Comparison of ENCODE assay signal across 22 cellular contexts in genomic region chr4:141376769-141377168, GRCh38.
DNase-seq lines count a peak whose midpoint lies in the region; ATAC-seq and TF ChIP-seq lines count a peak whose summit lies in the region.
"Had no signal": no experiment of that assay in that cellular context is flagged by ENCODE, and none has a peak within 500 bp of the region (broad histone marks: within the 10 kb centered on the region; RNA-seq: fewer than 3 reads in every experiment).

No MANE protein-coding gene starts in this region.

- no peak overlapping the region for H3K27ac ChIP-seq in mesendoderm (ENCODE audit: low read depth, low read length)
- H3K27ac ChIP-seq: BLaER1, cardiac muscle cell had no signal

- H2BK5ac ChIP-seq in mesendoderm (ENCODE audit: low read length) = no peak overlapping the region

- no peak overlapping the region for H3K9ac ChIP-seq in mesendoderm (ENCODE audit: low read length)
- H3K9ac ChIP-seq: BLaER1 had no signal

- H3K4me3 ChIP-seq in mesendoderm (ENCODE audit: low read length) = no peak overlapping the region
- H3K4me3 ChIP-seq: BLaER1, cardiac muscle cell, MG63, smooth muscle cell had no signal

- no CpG with 5 or more reads among the region's 2 CpGs for whole genome bisulfite sequencing in mesendoderm (ENCODE audit: extremely low coverage, insufficient coverage, low lambda C conversion rate)

- DNase-seq in GM10248 (ENCODE audit: extremely low spot score) (peak; percentile 17), mesendoderm (no peak), NOMO-1 treated with DMSO at 0.1 percent for 48 hours (lab: John Stamatoyannopoulos, UW; ENCODE audit: unreplicated experiment) (no peak), islet precursor cell (no peak)
- no peak for DNase-seq in activated naive CD4-positive, alpha-beta T cell treated with anti-CD3 and anti-CD28 coated beads, Interleukin-2, amount 10 ng/mL, durations not matched to agents 7 days and 5 days
- DNase-seq: 8988T; activated CD4-positive, alpha-beta T cell treated with anti-CD3 and anti-CD28 coated beads, Interleukin-2, amount 10 ng/mL, durations not matched to agents 7 days and 5 days; activated gamma-delta T cell treated with Interleukin-2 at 50 U/mL for 16 hours; amniotic stem cell; GOT3; left colon; MG63; midbrain; NCI-H226 had no signal

- no peak overlapping the region for H3K56ac ChIP-seq in mesendoderm (ENCODE audit: low read length)

- H2BK15ac ChIP-seq in mesendoderm (replicated peaks; ENCODE audit: low read depth) = no peak overlapping the region

- CTCF ChIA-PET in GM10248 (lab: Yijun Ruan, JAX) = interaction anchor here (1.0 to 1.8 kb wide), 4 partner anchors 17 to 194 kb away, joined by 3 to 8 read pairs (median 4); no protein-coding TSS in a partner anchor
- CTCF ChIA-PET in activated naive CD4-positive, alpha-beta T cell treated with anti-CD3 and anti-CD28 coated beads, Interleukin-2, amount 10 ng/mL, durations not matched to agents 7 days and 5 days (lab: Charles Lee) = no interaction called here

- H2AK5ac ChIP-seq in mesendoderm (ENCODE audit: low read length) = no peak overlapping the region

- peaks cover 3% of the 10 kb centered on the region for H3K9me3 Mint-ChIP-seq in activated naive CD4-positive, alpha-beta T cell treated with anti-CD3 and anti-CD28 coated beads, Interleukin-2, amount 10 ng/mL, durations not matched to agents 7 days and 5 days
- H3K9me3 Mint-ChIP-seq: activated CD4-positive, alpha-beta T cell treated with anti-CD3 and anti-CD28 coated beads, Interleukin-2, amount 10 ng/mL, durations not matched to agents 7 days and 5 days had no signal

- no peaks in the 10 kb centered on the region for H3K4me1 ChIP-seq in mesendoderm (ENCODE audit: control insufficient read depth, low read depth, low read length)
- H3K4me1 ChIP-seq: BLaER1 had no signal

- H3K27me3 ChIP-seq in mesendoderm (ENCODE audit: insufficient read depth, low read length, poor library complexity) = no peaks in the 10 kb centered on the region
- H3K27me3 ChIP-seq: BLaER1, cardiac muscle cell, MG63 had no signal

- H3K4me2 ChIP-seq in mesendoderm (ENCODE audit: low read length) = no peak overlapping the region
- H3K4me2 ChIP-seq: BLaER1, smooth muscle cell had no signal

- H3K23ac ChIP-seq in mesendoderm (ENCODE audit: low read length) = no peak overlapping the region

- H3K18ac ChIP-seq in mesendoderm (ENCODE audit: low read length) = no peak overlapping the region

- H3K4ac ChIP-seq in mesendoderm (ENCODE audit: low read depth, low read length) = no peak overlapping the region

- H3K36me3 Mint-ChIP-seq in activated naive CD4-positive, alpha-beta T cell treated with anti-CD3 and anti-CD28 coated beads, Interleukin-2, amount 10 ng/mL, durations not matched to agents 7 days and 5 days = no peaks in the 10 kb centered on the region

- no peak overlapping the region for H3K4me3 Mint-ChIP-seq in activated naive CD4-positive, alpha-beta T cell treated with anti-CD3 and anti-CD28 coated beads, Interleukin-2, amount 10 ng/mL, durations not matched to agents 7 days and 5 days
- H3K4me3 Mint-ChIP-seq: activated CD4-positive, alpha-beta T cell treated with anti-CD3 and anti-CD28 coated beads, Interleukin-2, amount 10 ng/mL, durations not matched to agents 7 days and 5 days; IgD-negative memory B cell; neural crest cell had no signal

- no peak for TF ChIP-seq CTCF in GM10248 (IDR thresholded peaks at IDR 0.05; ENCODE audit: control extremely low read depth, extremely low read depth, low read depth, missing control alignments)

- no peaks in the 10 kb centered on the region for H3K36me3 ChIP-seq in mesendoderm (ENCODE audit: control insufficient read depth, insufficient read depth, low read length)
- H3K36me3 ChIP-seq: BLaER1, cardiac muscle cell had no signal

- H4K5ac ChIP-seq in mesendoderm (ENCODE audit: low read length) = no peak overlapping the region

- no peak overlapping the region for H2BK120ac ChIP-seq in mesendoderm (ENCODE audit: low read depth, low read length)

- no peaks in the 10 kb centered on the region for H3K79me1 ChIP-seq in mesendoderm (ENCODE audit: low read length)

- POLR2A ChIA-PET in GM10248 (lab: Yijun Ruan, JAX) = no interaction called here

- no peaks in the 10 kb centered on the region for H3K27me3 Mint-ChIP-seq in activated naive CD4-positive, alpha-beta T cell treated with anti-CD3 and anti-CD28 coated beads, Interleukin-2, amount 10 ng/mL, durations not matched to agents 7 days and 5 days

- no peaks in the 10 kb centered on the region for H3K4me1 Mint-ChIP-seq in activated naive CD4-positive, alpha-beta T cell treated with anti-CD3 and anti-CD28 coated beads, Interleukin-2, amount 10 ng/mL, durations not matched to agents 7 days and 5 days
- H3K4me1 Mint-ChIP-seq: activated CD4-positive, alpha-beta T cell treated with anti-CD3 and anti-CD28 coated beads, Interleukin-2, amount 10 ng/mL, durations not matched to agents 7 days and 5 days; IgD-negative memory B cell had no signal

- no peak overlapping the region for H3K27ac Mint-ChIP-seq in activated naive CD4-positive, alpha-beta T cell treated with anti-CD3 and anti-CD28 coated beads, Interleukin-2, amount 10 ng/mL, durations not matched to agents 7 days and 5 days
- H3K27ac Mint-ChIP-seq: activated CD4-positive, alpha-beta T cell treated with anti-CD3 and anti-CD28 coated beads, Interleukin-2, amount 10 ng/mL, durations not matched to agents 7 days and 5 days; IgD-negative memory B cell had no signal

- H4K8ac ChIP-seq in mesendoderm (ENCODE audit: low read depth, low read length) = no peak overlapping the region

- ATAC-seq in GM19351 (IDR thresholded peaks at IDR 0.05; ENCODE audit: unreplicated experiment) = peak; percentile 99
- peak; percentile 73 for ATAC-seq in HG02642 (IDR thresholded peaks at IDR 0.05; ENCODE audit: poor library complexity, unreplicated experiment)
- peak; percentile 68 for ATAC-seq in HG03378 (IDR thresholded peaks at IDR 0.05; ENCODE audit: unreplicated experiment)
- ATAC-seq: left colon had no signal

- no peaks in the 10 kb centered on the region for H3K79me2 ChIP-seq in mesendoderm (ENCODE audit: control insufficient read depth, insufficient read depth, low read length)
